ENCODE assay signal across 28 cellular contexts in genomic region chr16:69814078-69814477, GRCh38.
"Had no signal": no experiment of that assay in that cellular context is flagged by ENCODE, and none has a peak within 500 bp of the region (broad histone marks: within the 10 kb centered on the region; RNA-seq: fewer than 3 reads in every experiment).

No MANE protein-coding gene starts in this region.

- H3K27ac Mint-ChIP-seq: activated CD4-positive, alpha-beta T cell treated with anti-CD3 and anti-CD28 coated beads for 36 hours; activated CD8-positive, alpha-beta T cell treated with anti-CD3 and anti-CD28 coated beads for 36 hours; activated naive CD4-positive, alpha-beta T cell treated with anti-CD3 and anti-CD28 coated beads, Interleukin-2, amount 50 U/mL, for 24 hours; activated T-helper 1 cell treated with anti-CD3 and anti-CD28 coated beads, Interleukin-12 subunit alpha, Interleukin-12 subunit beta, Interleukin-2, Interleukin-4 antibody, amounts not matched to agents 30 ng/mL and 10 ng/mL and 1 ng/mL, durations not matched to agents 14 hours and 24 hours and 36 hours had no signal

- H3K4me2 ChIP-seq: SK-N-SH had no signal

- H3K9me3 Mint-ChIP-seq: activated CD8-positive, alpha-beta T cell treated with anti-CD3 and anti-CD28 coated beads for 36 hours; activated naive CD4-positive, alpha-beta T cell treated with anti-CD3 and anti-CD28 coated beads, Interleukin-2, amount 50 U/mL, for 24 hours; central memory CD8-positive, alpha-beta T cell had no signal

- ATAC-seq: activated CD4-positive, alpha-beta T cell treated with anti-CD3 and anti-CD28 coated beads for 36 hours; activated CD8-positive, alpha-beta T cell treated with anti-CD3 and anti-CD28 coated beads for 36 hours; Panc1; Right ventricle myocardium inferior had no signal

- H3K4me3 Mint-ChIP-seq: activated CD4-positive, alpha-beta T cell treated with anti-CD3 and anti-CD28 coated beads for 36 hours; activated CD8-positive, alpha-beta T cell treated with anti-CD3 and anti-CD28 coated beads for 36 hours; activated naive CD4-positive, alpha-beta T cell treated with anti-CD3 and anti-CD28 coated beads, Interleukin-2, amount 50 U/mL, for 24 hours; activated T-helper 1 cell treated with anti-CD3 and anti-CD28 coated beads, Interleukin-12 subunit alpha, Interleukin-12 subunit beta, Interleukin-2, Interleukin-4 antibody, amounts not matched to agents 30 ng/mL and 10 ng/mL and 1 ng/mL, durations not matched to agents 14 hours and 24 hours and 36 hours; central memory CD8-positive, alpha-beta T cell had no signal

- DNase-seq: activated CD4-positive, alpha-beta T cell treated with anti-CD3 and anti-CD28 coated beads for 36 hours; activated CD4-positive, alpha-beta T cell treated with anti-CD3 and anti-CD28 coated beads, Interleukin-2, amount 50 U/mL, for 1 hour; activated CD8-positive, alpha-beta memory T cell treated with anti-CD3 and anti-CD28 coated beads, Interleukin-2, amount 50 U/mL, for 4 hours; activated CD8-positive, alpha-beta T cell treated with anti-CD3 and anti-CD28 coated beads for 36 hours; activated effector memory CD4-positive, alpha-beta T cell treated with Interleukin-2 at 50 U/mL for 16 hours; activated naive CD4-positive, alpha-beta T cell; aorta; MG63; MV-4-11; NCI-H1092 treated with DMSO at 0.1 percent for 48 hours; NCI-H1417 treated with DMSO at 0.1 percent for 48 hours; NCI-H1694 treated with DMSO at 0.1 percent for 48 hours; NCI-H2029 treated with DMSO at 0.1 percent for 48 hours; NCI-H345; NCI-H510A; NCI-H526 treated with DMSO at 0.1 percent for 48 hours; NCI-H82; OCI-M1; RPMI8226; SJCRH30; SK-N-SH; T-helper 1 cell; WERI-Rb-1 had no signal

- H3K9ac ChIP-seq: SK-N-SH had no signal

- H3K9me3 ChIP-seq: MG63, SJCRH30, SK-N-SH had no signal

- H3K27me3 ChIP-seq: MG63, SJCRH30 had no signal

- H3K36me3 ChIP-seq: MG63, SJCRH30, WERI-Rb-1 had no signal

- H3K4me3 ChIP-seq: MG63, SJCRH30 had no signal

- H3K27me3 Mint-ChIP-seq: activated CD4-positive, alpha-beta T cell treated with anti-CD3 and anti-CD28 coated beads for 36 hours; activated CD8-positive, alpha-beta T cell treated with anti-CD3 and anti-CD28 coated beads for 36 hours; activated naive CD4-positive, alpha-beta T cell treated with anti-CD3 and anti-CD28 coated beads, Interleukin-2, amount 50 U/mL, for 24 hours; central memory CD8-positive, alpha-beta T cell had no signal

- H3K4me1 Mint-ChIP-seq: activated CD4-positive, alpha-beta T cell treated with anti-CD3 and anti-CD28 coated beads for 36 hours; activated naive CD4-positive, alpha-beta T cell treated with anti-CD3 and anti-CD28 coated beads, Interleukin-2, amount 50 U/mL, for 24 hours had no signal

- H3K4me1 ChIP-seq: SJCRH30 had no signal

- H3K27ac ChIP-seq: SJCRH30, WERI-Rb-1 had no signal
